Comparison of ENCODE assay signal across 2 cellular contexts in the genomic region with DNA sequence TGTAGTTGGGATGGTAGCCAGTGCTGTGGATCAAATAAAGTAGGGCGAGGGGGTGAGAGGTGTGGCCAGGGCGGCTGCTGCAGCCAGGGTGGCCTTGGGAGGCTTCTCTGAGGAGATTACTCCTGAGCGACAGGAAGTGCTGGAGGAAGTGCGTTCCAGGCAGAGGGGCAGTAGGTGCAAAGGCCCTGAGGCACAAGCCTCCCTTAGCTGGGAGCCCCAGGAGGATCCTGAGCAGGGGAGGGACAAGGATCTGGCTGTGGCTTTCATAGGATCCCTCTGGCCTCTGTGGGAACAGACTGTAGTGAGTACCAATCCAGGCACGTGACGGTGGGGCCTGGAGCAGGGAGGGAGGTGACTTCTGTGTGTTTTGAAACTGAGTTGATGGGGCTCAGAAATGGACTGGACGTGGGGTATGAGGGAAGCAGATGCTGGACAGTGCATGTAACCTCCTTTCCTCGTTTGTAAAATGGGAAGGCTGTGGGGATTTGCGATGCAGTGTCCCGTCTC.
TF ChIP-seq lines count a peak whose summit lies in the region.

No MANE protein-coding gene starts in this region.

TF ChIP-seq in GM23338, 12 proteins besides CTCF, POLR2A, EP300 and RAD21 (continues in another document):
- TF ChIP-seq ZNF114 (CRISPR knock-in tag; IDR thresholded peaks at IDR 0.05) (no peak), STAT1 (IDR thresholded peaks at IDR 0.05; ENCODE audit: unreplicated experiment) (no peak), ZNF331 (CRISPR knock-in tag; IDR thresholded peaks at IDR 0.05; ENCODE audit: low read depth) (no peak), EZH2phosphoT487 (IDR thresholded peaks at IDR 0.05; ENCODE audit: unreplicated experiment) (no peak), JUNB (IDR thresholded peaks at IDR 0.05; ENCODE audit: unreplicated experiment) (no peak), POLR2AphosphoS5 (IDR thresholded peaks at IDR 0.05; ENCODE audit: low read depth) (no peak), CREB1 (CRISPR knock-in tag; IDR thresholded peaks at IDR 0.05; ENCODE audit: low read depth) (no peak), NANOG (IDR thresholded peaks at IDR 0.05; ENCODE audit: borderline replicate concordance) (no peak)
- TF ChIP-seq, protein P1, sequence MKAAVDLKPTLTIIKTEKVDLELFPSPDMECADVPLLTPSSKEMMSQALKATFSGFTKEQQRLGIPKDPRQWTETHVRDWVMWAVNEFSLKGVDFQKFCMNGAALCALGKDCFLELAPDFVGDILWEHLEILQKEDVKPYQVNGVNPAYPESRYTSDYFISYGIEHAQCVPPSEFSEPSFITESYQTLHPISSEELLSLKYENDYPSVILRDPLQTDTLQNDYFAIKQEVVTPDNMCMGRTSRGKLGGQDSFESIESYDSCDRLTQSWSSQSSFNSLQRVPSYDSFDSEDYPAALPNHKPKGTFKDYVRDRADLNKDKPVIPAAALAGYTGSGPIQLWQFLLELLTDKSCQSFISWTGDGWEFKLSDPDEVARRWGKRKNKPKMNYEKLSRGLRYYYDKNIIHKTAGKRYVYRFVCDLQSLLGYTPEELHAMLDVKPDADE (IDR thresholded peaks at IDR 0.05) = no peak
- TF ChIP-seq, protein P2, sequence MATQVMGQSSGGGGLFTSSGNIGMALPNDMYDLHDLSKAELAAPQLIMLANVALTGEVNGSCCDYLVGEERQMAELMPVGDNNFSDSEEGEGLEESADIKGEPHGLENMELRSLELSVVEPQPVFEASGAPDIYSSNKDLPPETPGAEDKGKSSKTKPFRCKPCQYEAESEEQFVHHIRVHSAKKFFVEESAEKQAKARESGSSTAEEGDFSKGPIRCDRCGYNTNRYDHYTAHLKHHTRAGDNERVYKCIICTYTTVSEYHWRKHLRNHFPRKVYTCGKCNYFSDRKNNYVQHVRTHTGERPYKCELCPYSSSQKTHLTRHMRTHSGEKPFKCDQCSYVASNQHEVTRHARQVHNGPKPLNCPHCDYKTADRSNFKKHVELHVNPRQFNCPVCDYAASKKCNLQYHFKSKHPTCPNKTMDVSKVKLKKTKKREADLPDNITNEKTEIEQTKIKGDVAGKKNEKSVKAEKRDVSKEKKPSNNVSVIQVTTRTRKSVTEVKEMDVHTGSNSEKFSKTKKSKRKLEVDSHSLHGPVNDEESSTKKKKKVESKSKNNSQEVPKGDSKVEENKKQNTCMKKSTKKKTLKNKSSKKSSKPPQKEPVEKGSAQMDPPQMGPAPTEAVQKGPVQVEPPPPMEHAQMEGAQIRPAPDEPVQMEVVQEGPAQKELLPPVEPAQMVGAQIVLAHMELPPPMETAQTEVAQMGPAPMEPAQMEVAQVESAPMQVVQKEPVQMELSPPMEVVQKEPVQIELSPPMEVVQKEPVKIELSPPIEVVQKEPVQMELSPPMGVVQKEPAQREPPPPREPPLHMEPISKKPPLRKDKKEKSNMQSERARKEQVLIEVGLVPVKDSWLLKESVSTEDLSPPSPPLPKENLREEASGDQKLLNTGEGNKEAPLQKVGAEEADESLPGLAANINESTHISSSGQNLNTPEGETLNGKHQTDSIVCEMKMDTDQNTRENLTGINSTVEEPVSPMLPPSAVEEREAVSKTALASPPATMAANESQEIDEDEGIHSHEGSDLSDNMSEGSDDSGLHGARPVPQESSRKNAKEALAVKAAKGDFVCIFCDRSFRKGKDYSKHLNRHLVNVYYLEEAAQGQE (IDR thresholded peaks at IDR 0.05; ENCODE audit: unreplicated experiment) = no peak

TF ChIP-seq in H1, 55 proteins besides CTCF, POLR2A, EP300 and RAD21:
- no peak for TF ChIP-seq CHD2 (IDR thresholded peaks at IDR 0.05; ENCODE audit: low read length)
- peak; percentile 69; the same call in 1 of the 2 replicates for TF ChIP-seq KDM1A (IDR thresholded peaks at IDR 0.05; ENCODE audit: borderline replicate concordance, low read length)
TF ChIP-seq in H1: peak in this region for 1.
